ENCODE assay signal across 21 cellular contexts in genomic region chr19:11658954-11659353, GRCh38.
"Had no signal": no experiment of that assay in that cellular context is flagged by ENCODE, and none has a peak within 500 bp of the region (broad histone marks: within the 10 kb centered on the region; RNA-seq: fewer than 3 reads in every experiment).

No MANE protein-coding gene starts in this region.

- H3K36me3 ChIP-seq: neutrophil, suprapubic skin, thyroid gland, upper lobe of left lung, uterus had no signal

- DNase-seq: cortex of kidney; dorsolateral prefrontal cortex; effector CD8-positive, alpha-beta T cell; glutamatergic neuron; islet precursor cell; left cardiac atrium; left ventricle myocardium superior; mesenchymal stem cell; naive thymus-derived CD4-positive, alpha-beta T cell; posterior cingulate gyrus; right cardiac atrium; small intestine; stimulated activated CD4-positive, alpha-beta T cell treated with anti-CD3 and anti-CD28 coated beads, Interleukin-12 subunit alpha, Interleukin-12 subunit beta, amount 100 ng/mL, for 4 hours; stimulated activated naive CD8-positive, alpha-beta T cell treated with anti-CD3 and anti-CD28 coated beads, Interleukin-15, Interleukin-2, amounts not matched to agents 100 U/mL and 50 U/mL, for 24 hours; thyroid gland; upper lobe of left lung; uterus had no signal

- H3K9me3 ChIP-seq: neutrophil, suprapubic skin, thyroid gland, uterus had no signal

- ATAC-seq: esophagus mucosa; left cardiac atrium; left ventricle myocardium superior; naive thymus-derived CD4-positive, alpha-beta T cell; right cardiac atrium; stimulated activated naive CD8-positive, alpha-beta T cell treated with anti-CD3 and anti-CD28 coated beads, Interleukin-15, Interleukin-2, amounts not matched to agents 100 U/mL and 50 U/mL, for 24 hours had no signal

- H3K4me1 ChIP-seq: suprapubic skin, thyroid gland, upper lobe of left lung, uterus had no signal

- H3K27ac ChIP-seq: dorsolateral prefrontal cortex, neutrophil, suprapubic skin, thyroid gland, upper lobe of left lung, uterus had no signal

- H3K4me3 ChIP-seq: dorsolateral prefrontal cortex, lung, suprapubic skin, thyroid gland, upper lobe of left lung, uterus had no signal

- H3K27me3 ChIP-seq: dorsolateral prefrontal cortex, neutrophil, suprapubic skin, thyroid gland, upper lobe of left lung, uterus had no signal
